Comparison of ENCODE assay signal across 25 cellular contexts in the genomic region with DNA sequence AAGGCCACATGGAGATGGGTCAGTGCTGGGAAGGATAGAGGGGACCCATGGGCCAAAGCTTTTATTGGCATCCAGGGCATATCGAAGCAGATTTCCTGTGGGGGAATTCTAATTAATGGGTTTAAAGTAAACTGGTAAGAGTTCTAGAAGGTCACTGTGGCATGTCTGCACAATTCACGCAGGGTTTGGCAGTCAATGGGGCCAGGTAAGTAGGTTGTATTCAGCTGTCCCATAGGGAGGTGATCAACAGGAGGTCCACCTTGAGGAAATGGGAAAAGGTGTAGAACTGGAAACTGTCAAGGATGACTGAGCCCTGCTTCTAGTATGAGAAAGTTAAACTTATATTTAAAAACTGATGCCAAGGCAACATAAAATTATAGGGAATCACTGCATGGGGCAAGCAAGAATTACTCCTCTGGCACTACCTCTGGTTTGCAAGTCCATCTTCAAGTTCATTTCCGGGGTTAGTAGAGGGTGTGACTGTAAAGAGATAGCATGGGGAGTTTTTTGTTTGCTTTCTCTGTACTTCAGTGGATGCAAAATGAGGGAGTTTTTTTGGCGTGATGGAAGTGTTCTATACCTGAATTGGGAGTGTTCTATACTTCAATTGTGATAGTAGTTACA. TPM values are rescaled to one million over a fixed set of nuclear protein-coding genes. Genes with fewer than 3 reads are reported as not detected.
"Had no signal": no experiment of that assay in that cellular context is flagged by ENCODE, and none has a peak within 500 bp of the region (broad histone marks: within the 10 kb centered on the region; RNA-seq: fewer than 3 reads in every experiment).

No MANE protein-coding gene starts in this region.

- ATAC-seq: foreskin keratinocyte; gastroesophageal sphincter; heart right ventricle; left lobe of liver; naive thymus-derived CD4-positive, alpha-beta T cell; sciatic nerve; stimulated activated effector memory CD8-positive, alpha-beta T cell treated with anti-CD3 and anti-CD28 coated beads, Interleukin-12 subunit alpha, Interleukin-12 subunit beta, amount 100 ng/mL, for 72 hours; stimulated activated naive CD8-positive, alpha-beta T cell treated with anti-CD3 and anti-CD28 coated beads, Interleukin-15, Interleukin-2, amounts not matched to agents 100 U/mL and 50 U/mL, for 24 hours had no signal

- DNase-seq: dermis blood vessel endothelial cell; effector memory CD4-positive, alpha-beta T cell; foreskin keratinocyte; glutamatergic neuron; heart right ventricle; hypothalamus; naive thymus-derived CD4-positive, alpha-beta T cell; stimulated activated CD4-positive, alpha-beta T cell treated with anti-CD3 and anti-CD28 coated beads, Interleukin-2, amount 100 ng/mL, for 24 hours; stimulated activated CD4-positive, alpha-beta T cell treated with anti-CD3 and anti-CD28 coated beads, Interleukin-4, amount 100 ng/mL, for 24 hours; stimulated activated naive CD8-positive, alpha-beta T cell treated with anti-CD3 and anti-CD28 coated beads, Interleukin-15, Interleukin-2, amounts not matched to agents 100 U/mL and 50 U/mL, for 24 hours; substantia nigra; testis; tibial artery had no signal

- FAIRE-seq: endothelial cell of umbilical vein, keratinocyte had no signal

- H2AFZ ChIP-seq: neural progenitor cell had no signal

- H3K27me3 ChIP-seq: esophagus muscularis mucosa, foreskin keratinocyte, gastroesophageal sphincter, heart right ventricle, neural progenitor cell, right atrium auricular region, testis, tibial artery had no signal

- H3K4me3 ChIP-seq: coronary artery, esophagus muscularis mucosa, gastroesophageal sphincter, heart right ventricle, lung, neural progenitor cell, prostate gland, right atrium auricular region, testis, tibial artery had no signal

- H3K9me3 ChIP-seq: prostate gland, testis had no signal

- H3K4me1 ChIP-seq: foreskin keratinocyte, neural progenitor cell, prostate gland, testis had no signal

- H3K4me2 ChIP-seq: neural progenitor cell had no signal

- H3K36me3 ChIP-seq: esophagus muscularis mucosa, gastroesophageal sphincter, heart right ventricle, prostate gland, right atrium auricular region, tibial artery had no signal

- H3K27ac ChIP-seq: coronary artery, esophagus muscularis mucosa, foreskin keratinocyte, gastroesophageal sphincter, heart right ventricle, neural progenitor cell, prostate gland, right atrium auricular region, testis, tibial artery had no signal

- H3K9ac ChIP-seq: neural progenitor cell had no signal

RNA-seq across cellular contexts. Expression of gene TBC1D12, which starts 22.5 kb away (rescaled TPM):
- polyA plus RNA-seq: naive thymus-derived CD4-positive, alpha-beta T cell had no signal
